ENCODE assay signal across 1 cellular context in genomic region chr13:24085662-24086061, GRCh38.
TF ChIP-seq lines count a peak whose summit lies in the region.

No MANE protein-coding gene starts in this region.

TF ChIP-seq in HepG2, 621 proteins besides CTCF, POLR2A, EP300 and RAD21 (continued from another document and continues in another):
- TF ChIP-seq, protein P1, sequence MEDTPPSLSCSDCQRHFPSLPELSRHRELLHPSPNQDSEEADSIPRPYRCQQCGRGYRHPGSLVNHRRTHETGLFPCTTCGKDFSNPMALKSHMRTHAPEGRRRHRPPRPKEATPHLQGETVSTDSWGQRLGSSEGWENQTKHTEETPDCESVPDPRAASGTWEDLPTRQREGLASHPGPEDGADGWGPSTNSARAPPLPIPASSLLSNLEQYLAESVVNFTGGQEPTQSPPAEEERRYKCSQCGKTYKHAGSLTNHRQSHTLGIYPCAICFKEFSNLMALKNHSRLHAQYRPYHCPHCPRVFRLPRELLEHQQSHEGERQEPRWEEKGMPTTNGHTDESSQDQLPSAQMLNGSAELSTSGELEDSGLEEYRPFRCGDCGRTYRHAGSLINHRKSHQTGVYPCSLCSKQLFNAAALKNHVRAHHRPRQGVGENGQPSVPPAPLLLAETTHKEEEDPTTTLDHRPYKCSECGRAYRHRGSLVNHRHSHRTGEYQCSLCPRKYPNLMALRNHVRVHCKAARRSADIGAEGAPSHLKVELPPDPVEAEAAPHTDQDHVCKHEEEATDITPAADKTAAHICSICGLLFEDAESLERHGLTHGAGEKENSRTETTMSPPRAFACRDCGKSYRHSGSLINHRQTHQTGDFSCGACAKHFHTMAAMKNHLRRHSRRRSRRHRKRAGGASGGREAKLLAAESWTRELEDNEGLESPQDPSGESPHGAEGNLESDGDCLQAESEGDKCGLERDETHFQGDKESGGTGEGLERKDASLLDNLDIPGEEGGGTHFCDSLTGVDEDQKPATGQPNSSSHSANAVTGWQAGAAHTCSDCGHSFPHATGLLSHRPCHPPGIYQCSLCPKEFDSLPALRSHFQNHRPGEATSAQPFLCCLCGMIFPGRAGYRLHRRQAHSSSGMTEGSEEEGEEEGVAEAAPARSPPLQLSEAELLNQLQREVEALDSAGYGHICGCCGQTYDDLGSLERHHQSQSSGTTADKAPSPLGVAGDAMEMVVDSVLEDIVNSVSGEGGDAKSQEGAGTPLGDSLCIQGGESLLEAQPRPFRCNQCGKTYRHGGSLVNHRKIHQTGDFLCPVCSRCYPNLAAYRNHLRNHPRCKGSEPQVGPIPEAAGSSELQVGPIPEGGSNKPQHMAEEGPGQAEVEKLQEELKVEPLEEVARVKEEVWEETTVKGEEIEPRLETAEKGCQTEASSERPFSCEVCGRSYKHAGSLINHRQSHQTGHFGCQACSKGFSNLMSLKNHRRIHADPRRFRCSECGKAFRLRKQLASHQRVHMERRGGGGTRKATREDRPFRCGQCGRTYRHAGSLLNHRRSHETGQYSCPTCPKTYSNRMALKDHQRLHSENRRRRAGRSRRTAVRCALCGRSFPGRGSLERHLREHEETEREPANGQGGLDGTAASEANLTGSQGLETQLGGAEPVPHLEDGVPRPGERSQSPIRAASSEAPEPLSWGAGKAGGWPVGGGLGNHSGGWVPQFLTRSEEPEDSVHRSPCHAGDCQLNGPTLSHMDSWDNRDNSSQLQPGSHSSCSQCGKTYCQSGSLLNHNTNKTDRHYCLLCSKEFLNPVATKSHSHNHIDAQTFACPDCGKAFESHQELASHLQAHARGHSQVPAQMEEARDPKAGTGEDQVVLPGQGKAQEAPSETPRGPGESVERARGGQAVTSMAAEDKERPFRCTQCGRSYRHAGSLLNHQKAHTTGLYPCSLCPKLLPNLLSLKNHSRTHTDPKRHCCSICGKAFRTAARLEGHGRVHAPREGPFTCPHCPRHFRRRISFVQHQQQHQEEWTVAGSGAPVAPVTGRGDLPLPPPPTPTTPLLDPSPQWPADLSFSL (CRISPR knock-in tag; IDR thresholded peaks at IDR 0.05): no peak
- TF ChIP-seq ZNF652 (CRISPR knock-in tag; IDR thresholded peaks at IDR 0.05; ENCODE audit: borderline replicate concordance, low read depth) (peak; percentile 59; the same call in 1 of the 2 replicates), ZNF567 (CRISPR knock-in tag; IDR thresholded peaks at IDR 0.05; ENCODE audit: borderline replicate concordance) (no peak), MTA3 (CRISPR knock-in tag; IDR thresholded peaks at IDR 0.05) (no peak), GABPA (IDR thresholded peaks at IDR 0.05; ENCODE audit: low read depth, low read length) (no peak), GABPA (CRISPR knock-in tag; IDR thresholded peaks at IDR 0.05; ENCODE audit: low read depth) (peak; percentile 43; the same call in 1 of the 2 replicates), NR2F6 (IDR thresholded peaks at IDR 0.05) (no peak), NR2F6 (CRISPR knock-in tag; IDR thresholded peaks at IDR 0.05) (0 out of 2 replicates have a peak, but pooled peaks have one; percentile 9), SP5 (CRISPR knock-in tag; IDR thresholded peaks at IDR 0.05; ENCODE audit: borderline replicate concordance, low read depth) (no peak), FOXA3 (CRISPR knock-in tag; IDR thresholded peaks at IDR 0.05) (peak; percentile 40; the same call in 1 of the 2 replicates), ZNF839 (CRISPR knock-in tag; IDR thresholded peaks at IDR 0.05; ENCODE audit: borderline replicate concordance) (no peak), RARG (CRISPR knock-in tag; IDR thresholded peaks at IDR 0.05; ENCODE audit: low read depth) (no peak), HMG20A (CRISPR knock-in tag; IDR thresholded peaks at IDR 0.05; ENCODE audit: borderline replicate concordance) (peak; percentile 21; the same call in 1 of the 2 replicates), MAX (IDR thresholded peaks at IDR 0.05) (peak; percentile 4; the same call in 1 of the 2 replicates), GABPB1 (CRISPR knock-in tag; IDR thresholded peaks at IDR 0.05) (0 out of 2 replicates have a peak, but pooled peaks have one; percentile 18), CCDC6 (CRISPR knock-in tag; IDR thresholded peaks at IDR 0.05) (no peak), KAT8 (CRISPR knock-in tag; IDR thresholded peaks at IDR 0.05) (0 out of 2 replicates have a peak, but pooled peaks have one; percentile 13), AHDC1 (CRISPR knock-in tag; IDR thresholded peaks at IDR 0.05; ENCODE audit: borderline replicate concordance) (peak; percentile 34; the same call in 1 of the 2 replicates), ARID5B (CRISPR knock-in tag; IDR thresholded peaks at IDR 0.05) (peak; percentile 42; the same call in 1 of the 2 replicates), ZSCAN20 (CRISPR knock-in tag; IDR thresholded peaks at IDR 0.05; ENCODE audit: borderline replicate concordance) (no peak), MYPOP (CRISPR knock-in tag; IDR thresholded peaks at IDR 0.05) (0 out of 2 replicates have a peak, but pooled peaks have one; percentile 19)
- TF ChIP-seq, protein P2, sequence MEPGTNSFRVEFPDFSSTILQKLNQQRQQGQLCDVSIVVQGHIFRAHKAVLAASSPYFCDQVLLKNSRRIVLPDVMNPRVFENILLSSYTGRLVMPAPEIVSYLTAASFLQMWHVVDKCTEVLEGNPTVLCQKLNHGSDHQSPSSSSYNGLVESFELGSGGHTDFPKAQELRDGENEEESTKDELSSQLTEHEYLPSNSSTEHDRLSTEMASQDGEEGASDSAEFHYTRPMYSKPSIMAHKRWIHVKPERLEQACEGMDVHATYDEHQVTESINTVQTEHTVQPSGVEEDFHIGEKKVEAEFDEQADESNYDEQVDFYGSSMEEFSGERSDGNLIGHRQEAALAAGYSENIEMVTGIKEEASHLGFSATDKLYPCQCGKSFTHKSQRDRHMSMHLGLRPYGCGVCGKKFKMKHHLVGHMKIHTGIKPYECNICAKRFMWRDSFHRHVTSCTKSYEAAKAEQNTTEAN (CRISPR knock-in tag; conservative IDR thresholded peaks at IDR 0.05): 0 out of 2 replicates have a peak, but pooled peaks have one; percentile 16
- TF ChIP-seq, protein P3, sequence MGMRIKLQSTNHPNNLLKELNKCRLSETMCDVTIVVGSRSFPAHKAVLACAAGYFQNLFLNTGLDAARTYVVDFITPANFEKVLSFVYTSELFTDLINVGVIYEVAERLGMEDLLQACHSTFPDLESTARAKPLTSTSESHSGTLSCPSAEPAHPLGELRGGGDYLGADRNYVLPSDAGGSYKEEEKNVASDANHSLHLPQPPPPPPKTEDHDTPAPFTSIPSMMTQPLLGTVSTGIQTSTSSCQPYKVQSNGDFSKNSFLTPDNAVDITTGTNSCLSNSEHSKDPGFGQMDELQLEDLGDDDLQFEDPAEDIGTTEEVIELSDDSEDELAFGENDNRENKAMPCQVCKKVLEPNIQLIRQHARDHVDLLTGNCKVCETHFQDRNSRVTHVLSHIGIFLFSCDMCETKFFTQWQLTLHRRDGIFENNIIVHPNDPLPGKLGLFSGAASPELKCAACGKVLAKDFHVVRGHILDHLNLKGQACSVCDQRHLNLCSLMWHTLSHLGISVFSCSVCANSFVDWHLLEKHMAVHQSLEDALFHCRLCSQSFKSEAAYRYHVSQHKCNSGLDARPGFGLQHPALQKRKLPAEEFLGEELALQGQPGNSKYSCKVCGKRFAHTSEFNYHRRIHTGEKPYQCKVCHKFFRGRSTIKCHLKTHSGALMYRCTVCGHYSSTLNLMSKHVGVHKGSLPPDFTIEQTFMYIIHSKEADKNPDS (CRISPR knock-in tag; IDR thresholded peaks at IDR 0.05): no peak
- TF ChIP-seq, protein P4, sequence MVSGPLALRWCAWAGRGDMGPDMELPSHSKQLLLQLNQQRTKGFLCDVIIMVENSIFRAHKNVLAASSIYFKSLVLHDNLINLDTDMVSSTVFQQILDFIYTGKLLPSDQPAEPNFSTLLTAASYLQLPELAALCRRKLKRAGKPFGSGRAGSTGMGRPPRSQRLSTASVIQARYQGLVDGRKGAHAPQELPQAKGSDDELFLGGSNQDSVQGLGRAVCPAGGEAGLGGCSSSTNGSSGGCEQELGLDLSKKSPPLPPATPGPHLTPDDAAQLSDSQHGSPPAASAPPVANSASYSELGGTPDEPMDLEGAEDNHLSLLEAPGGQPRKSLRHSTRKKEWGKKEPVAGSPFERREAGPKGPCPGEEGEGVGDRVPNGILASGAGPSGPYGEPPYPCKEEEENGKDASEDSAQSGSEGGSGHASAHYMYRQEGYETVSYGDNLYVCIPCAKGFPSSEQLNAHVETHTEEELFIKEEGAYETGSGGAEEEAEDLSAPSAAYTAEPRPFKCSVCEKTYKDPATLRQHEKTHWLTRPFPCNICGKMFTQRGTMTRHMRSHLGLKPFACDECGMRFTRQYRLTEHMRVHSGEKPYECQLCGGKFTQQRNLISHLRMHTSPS (CRISPR knock-in tag; IDR thresholded peaks at IDR 0.05; ENCODE audit: low read depth): 0 out of 2 replicates have a peak, but pooled peaks have one; percentile 41
